ENCODE assay signal across 8 cellular contexts in the genomic region with DNA sequence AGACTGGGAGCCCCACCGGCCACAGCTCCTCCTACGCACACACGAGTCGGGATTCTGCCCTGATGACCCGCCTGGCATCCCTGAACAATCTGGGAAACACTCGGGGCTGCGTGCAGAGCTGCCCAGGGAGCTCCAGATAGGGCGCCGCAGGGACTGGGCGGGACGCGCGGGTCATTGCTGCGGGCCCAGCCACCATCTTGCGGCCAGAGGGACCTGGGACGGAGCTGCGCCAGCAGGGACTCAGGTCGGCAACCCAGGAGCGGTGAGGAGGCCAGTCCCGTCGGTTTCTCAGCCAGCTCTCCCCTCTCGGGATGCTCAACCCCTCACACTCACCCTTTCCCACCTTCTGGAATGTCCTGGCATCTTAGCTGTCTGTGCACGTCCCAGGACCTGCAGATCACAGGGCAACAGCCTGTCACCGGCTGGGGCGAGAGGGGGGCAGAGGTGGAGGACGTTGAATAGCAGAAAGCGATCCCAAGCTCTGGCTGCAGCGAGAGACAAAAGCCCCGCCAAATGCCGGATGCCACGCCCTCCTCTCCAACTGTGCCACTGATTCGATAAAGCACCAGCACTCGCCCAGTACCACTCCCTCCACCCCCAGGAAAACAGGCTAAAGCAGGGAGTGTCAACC. TPM values are rescaled to one million over a fixed set of nuclear protein-coding genes. Genes with fewer than 3 reads are reported as not detected.
DNase-seq lines count a peak whose midpoint lies in the region; ATAC-seq and TF ChIP-seq lines count a peak whose summit lies in the region.

No MANE protein-coding gene starts in this region.

- H3K4me3 ChIP-seq in fibroblast of lung (replicated peaks in 1 of 4; ENCODE audit: control extremely low read depth in 1 of 4, insufficient read depth in 1 of 4, low read depth in 3 of 4, low read length in 4 of 4) (peak overlapping the region in 3 of 4 experiments; percentile 10 to 51 (median 33)), neuron (ENCODE audit: low read length) (peak overlapping the region; percentile 55)

- peaks cover 10% of the 10 kb centered on the region for H3K4me1 Mint-ChIP-seq in activated CD4-positive, alpha-beta T cell treated with anti-CD3 and anti-CD28 coated beads, Interleukin-2, amount 10 ng/mL, durations not matched to agents 7 days and 5 days

- H3K36me3 ChIP-seq in fibroblast of lung (ENCODE audit: control insufficient read depth, insufficient read depth, low read length) (no peaks in the 10 kb centered on the region), neuron (ENCODE audit: insufficient read depth, low read length) (no peaks in the 10 kb centered on the region)

- H3K4me1 ChIP-seq in fibroblast of lung (ENCODE audit: control insufficient read depth, extremely low read depth, insufficient read depth, low read length): no peaks in the 10 kb centered on the region
- peaks cover 4% of the 10 kb centered on the region for H3K4me1 ChIP-seq in neuron (ENCODE audit: insufficient read depth, low read length)

- POLR2A ChIA-PET in activated CD4-positive, alpha-beta T cell treated with anti-CD3 and anti-CD28 coated beads, Interleukin-2, amount 10 ng/mL, durations not matched to agents 7 days and 5 days (lab: Charles Lee): interaction anchor here (0.6 kb wide), 1 partner anchor 225 kb away, joined by 4 read pairs; no protein-coding TSS in a partner anchor

- H3K9ac ChIP-seq in fibroblast of lung (ENCODE audit: insufficient read depth, low read length): no peak overlapping the region

- CTCF ChIA-PET in activated CD4-positive, alpha-beta T cell treated with anti-CD3 and anti-CD28 coated beads, Interleukin-2, amount 10 ng/mL, durations not matched to agents 7 days and 5 days (lab: Charles Lee): interaction anchor here (0.5 to 0.6 kb wide), 2 partner anchors 104 to 167 kb away, joined by 3 to 4 read pairs; no protein-coding TSS in a partner anchor

- no peaks in the 10 kb centered on the region for H3K36me3 Mint-ChIP-seq in activated CD4-positive, alpha-beta T cell treated with anti-CD3 and anti-CD28 coated beads, Interleukin-2, amount 10 ng/mL, durations not matched to agents 7 days and 5 days (ENCODE audit: low read depth)

- H3K9me3 ChIP-seq in fibroblast of lung (ENCODE audit: control insufficient read depth, insufficient read depth, low read depth, low read length) (no peaks in the 10 kb centered on the region), neuron (ENCODE audit: low read length) (peaks cover 2% of the 10 kb centered on the region)

- ATAC-seq in HG02981 (IDR thresholded peaks at IDR 0.05; ENCODE audit: unreplicated experiment) (no peak), GM19023 (IDR thresholded peaks at IDR 0.05; ENCODE audit: unreplicated experiment) (no peak)

- no peaks in the 10 kb centered on the region for H4K20me1 ChIP-seq in fibroblast of lung (ENCODE audit: control insufficient read depth, extremely low read depth, insufficient read depth, low read length)

- H3K79me2 ChIP-seq in fibroblast of lung (ENCODE audit: control insufficient read depth, insufficient read depth, low read length): no peaks in the 10 kb centered on the region

- H2AFZ ChIP-seq in fibroblast of lung (ENCODE audit: low read length) (peak overlapping the region; percentile 30), neuron (ENCODE audit: low read depth, low read length) (peak overlapping the region; percentile 33)

- peak overlapping the region; percentile 38 for H3K4me3 Mint-ChIP-seq in activated CD4-positive, alpha-beta T cell treated with anti-CD3 and anti-CD28 coated beads, Interleukin-2, amount 10 ng/mL, durations not matched to agents 7 days and 5 days

- peak overlapping the region; percentile 44 for H3K4me2 ChIP-seq in fibroblast of lung (ENCODE audit: extremely low read depth, insufficient read depth, low read length)

- H3K27ac ChIP-seq in fibroblast of lung (ENCODE audit: insufficient read depth, low read length): no peak overlapping the region

- TF ChIP-seq CTCF in fibroblast of lung (conservative IDR thresholded peaks at IDR 0.05 in 1 of 2, IDR thresholded peaks at IDR 0.05 in 1 of 2; ENCODE audit: low read depth in 1 of 2, low read length in 2 of 2): no peak

- H3K27me3 Mint-ChIP-seq in activated CD4-positive, alpha-beta T cell treated with anti-CD3 and anti-CD28 coated beads, Interleukin-2, amount 10 ng/mL, durations not matched to agents 7 days and 5 days: peaks cover 17% of the 10 kb centered on the region

- H3K9me3 Mint-ChIP-seq in activated CD4-positive, alpha-beta T cell treated with anti-CD3 and anti-CD28 coated beads, Interleukin-2, amount 10 ng/mL, durations not matched to agents 7 days and 5 days: peaks cover 12% of the 10 kb centered on the region

- H3K27me3 ChIP-seq in fibroblast of lung (ENCODE audit: control insufficient read depth, insufficient read depth, low read length): no peaks in the 10 kb centered on the region
- no peaks in the 10 kb centered on the region for H3K27me3 ChIP-seq in neuron (ENCODE audit: insufficient read depth, low read length)

- DNase-seq in activated CD4-positive, alpha-beta T cell treated with anti-CD3 and anti-CD28 coated beads, Interleukin-2, amount 10 ng/mL, durations not matched to agents 7 days and 5 days: no peak
- DNase-seq in activated CD4-positive, alpha-beta T cell treated with anti-CD3 and anti-CD28 coated beads, Interleukin-2, amount 50 U/mL, for 1 hour: no peak
- DNase-seq in SK-N-DZ (ENCODE audit: low spot score): peak; percentile 84
- peak in 1 of 2 donors; percentile 17 for DNase-seq in fibroblast of lung (ENCODE audit: low read depth in 2 of 2)
- DNase-seq in dermis blood vessel endothelial cell: no peak

- H3K27ac Mint-ChIP-seq in activated CD4-positive, alpha-beta T cell treated with anti-CD3 and anti-CD28 coated beads, Interleukin-2, amount 10 ng/mL, durations not matched to agents 7 days and 5 days: no peak overlapping the region

RNA-seq across cellular contexts. Expression of a gene that starts 20.4 kb away (rescaled TPM):
- 10 to 100 TPM; 56.8 to 64.7 TPM for total RNA-seq in activated CD4-positive, alpha-beta T cell treated with anti-CD3 and anti-CD28 coated beads, Interleukin-2, amount 10 ng/mL, durations not matched to agents 7 days and 5 days
- 18.3 and 18.5 TPM in 2 replicates for polyA plus RNA-seq in SK-N-DZ (2014; cell fraction: cytosol; rRNA removed)
- polyA plus RNA-seq in SK-N-DZ (2014; cell fraction: nucleus; rRNA removed): 14.5 and 25.2 TPM in 2 replicates
- total RNA-seq in fibroblast of lung (15.7 and 17.8 TPM in 2 replicates), dermis blood vessel endothelial cell (13.4 and 17.4 TPM in 2 replicates)
- 8.0 and 10.9 TPM in 2 replicates for polyA plus RNA-seq in fibroblast of lung
- 3.9 and 4.6 TPM in 2 replicates for polyA plus RNA-seq in fibroblast of lung (2012)
- polyA minus RNA-seq in fibroblast of lung (ENCODE audit: low replicate concordance): 7.1 and 13.9 TPM in 2 replicates
